Comparison of ENCODE assay signal across 14 cellular contexts in genomic region chr1:31054349-31054748, GRCh38. TPM values are rescaled to one million over a fixed set of nuclear protein-coding genes. Genes with fewer than 3 reads are reported as not detected.
DNase-seq lines count a peak whose midpoint lies in the region; TF ChIP-seq lines count a peak whose summit lies in the region.
"Had no signal": no experiment of that assay in that cellular context is flagged by ENCODE, and none has a peak within 500 bp of the region (broad histone marks: within the 10 kb centered on the region; RNA-seq: fewer than 3 reads in every experiment).

No MANE protein-coding gene starts in this region.

- H3K4me3 Mint-ChIP-seq in MCF 10A (ENCODE audit: unreplicated experiment), result no peak overlapping the region
- peak overlapping the region; percentile 13 for H3K4me3 Mint-ChIP-seq in activated T-helper 1 cell treated with anti-CD3 and anti-CD28 coated beads, Interleukin-12 subunit alpha, Interleukin-12 subunit beta, Interleukin-2, Interleukin-4 antibody, amounts not matched to agents 30 ng/mL and 10 ng/mL and 1 ng/mL, durations not matched to agents 14 hours and 24 hours and 36 hours
- H3K4me3 Mint-ChIP-seq: H9 had no signal

- no peak overlapping the region for H3K27ac Mint-ChIP-seq in MCF 10A (ENCODE audit: low read depth, unreplicated experiment)
- H3K27ac Mint-ChIP-seq in activated T-helper 1 cell treated with anti-CD3 and anti-CD28 coated beads, Interleukin-12 subunit alpha, Interleukin-12 subunit beta, Interleukin-2, Interleukin-4 antibody, amounts not matched to agents 30 ng/mL and 10 ng/mL and 1 ng/mL, durations not matched to agents 14 hours and 24 hours and 36 hours, result peak overlapping the region; percentile 89

- no peaks in the 10 kb centered on the region for H3K27me3 Mint-ChIP-seq in MCF 10A (ENCODE audit: insufficient read depth, unreplicated experiment)
- H3K27me3 Mint-ChIP-seq in activated T-helper 1 cell treated with anti-CD3 and anti-CD28 coated beads, Interleukin-12 subunit alpha, Interleukin-12 subunit beta, Interleukin-2, Interleukin-4 antibody, amounts not matched to agents 30 ng/mL and 10 ng/mL and 1 ng/mL, durations not matched to agents 14 hours and 24 hours and 36 hours (ENCODE audit: insufficient read depth), result no peaks in the 10 kb centered on the region

- no peaks in the 10 kb centered on the region for H3K9me3 ChIP-seq in mammary epithelial cell (replicated peaks; ENCODE audit: insufficient read depth, low read length)

- BruUV-seq in mammary epithelial cell (replicated peaks; lab: Mats Ljungman, UMichigan), result no TSS peak
- no TSS peak for BruUV-seq in MCF 10A (replicated peaks; lab: Mats Ljungman, UMichigan)

- peaks cover 18% of the 10 kb centered on the region for H3K36me3 ChIP-seq in mammary epithelial cell (ENCODE audit: insufficient read depth, low read length)

- 33% methylated on average over 3 of the region's 3 CpGs for WGBS in mammary epithelial cell (ENCODE audit: low coverage, missing lambda C conversion rate)

- peaks cover 91% of the 10 kb centered on the region for H3K36me3 Mint-ChIP-seq in MCF 10A (ENCODE audit: insufficient read depth, unreplicated experiment)
- H3K36me3 Mint-ChIP-seq in activated T-helper 1 cell treated with anti-CD3 and anti-CD28 coated beads, Interleukin-12 subunit alpha, Interleukin-12 subunit beta, Interleukin-2, Interleukin-4 antibody, amounts not matched to agents 30 ng/mL and 10 ng/mL and 1 ng/mL, durations not matched to agents 14 hours and 24 hours and 36 hours (ENCODE audit: low read depth), result peaks cover 40% of the 10 kb centered on the region

- H3K4me1 ChIP-seq in mammary epithelial cell (ENCODE audit: insufficient read depth, low read length), result peaks cover 15% of the 10 kb centered on the region

- intact Hi-C loops in mammary epithelial cell (cut with micrococcal nuclease), result no loop called here
- intact Hi-C loops in MCF 10A (cut with micrococcal nuclease), result no loop called here
- intact Hi-C loops in activated T-helper 1 cell treated with anti-CD3 and anti-CD28 coated beads, Interleukin-12 subunit alpha, Interleukin-12 subunit beta, Interleukin-2, Interleukin-4 antibody, amounts not matched to agents 30 ng/mL and 10 ng/mL and 1 ng/mL, durations not matched to agents 14 hours and 24 hours and 36 hours (cut with micrococcal nuclease), result loop anchor here (1.0 to 2.0 kb wide), 4 partner anchors 11 to 101 kb away; partner anchors contain the start of gene PUM1

- H3K4me2 ChIP-seq in mammary epithelial cell (ENCODE audit: insufficient read depth, low read depth, low read length), result peak overlapping the region; percentile 45

- H3K9ac ChIP-seq in mammary epithelial cell (ENCODE audit: insufficient read depth, low read length), result no peak overlapping the region

- dilution Hi-C loops in mammary epithelial cell (cut with HindIII; ENCODE audit: low sequenced_read_pairs), result no loop called here

- DNase-seq in mammary epithelial cell (no peak), MCF 10A (ENCODE audit: unreplicated experiment) (no peak), iris pigment epithelial cell (ENCODE audit: low read depth) (peak; percentile 33), stromal cell of bone marrow (ENCODE audit: low read depth) (peak; percentile 44), RWPE1 (ENCODE audit: low spot score) (no peak), SKM-1 treated with dmso at 0.1 percent for 144 hours (lab: John Stamatoyannopoulos, UW; ENCODE audit: unreplicated experiment) (no peak), NCI-H1417 treated with DMSO at 0.1 percent for 48 hours (lab: John Stamatoyannopoulos, UW) (no peak)
- no peak for DNase-seq in activated T-helper 1 cell treated with anti-CD3 and anti-CD28 coated beads, Interleukin-12 subunit alpha, Interleukin-12 subunit beta, Interleukin-2, Interleukin-4 antibody, amounts not matched to agents 30 ng/mL and 10 ng/mL and 1 ng/mL, durations not matched to agents 14 hours and 24 hours and 36 hours (ENCODE audit: low spot score)
- DNase-seq: DMS79, H9, midbrain, NCI-H1092, NCI-H446 treated with DMSO at 0.1 percent for 48 hours had no signal

- peaks cover 16% of the 10 kb centered on the region for H3K4me1 Mint-ChIP-seq in MCF 10A (ENCODE audit: insufficient read depth, unreplicated experiment)
- peaks cover 43% of the 10 kb centered on the region for H3K4me1 Mint-ChIP-seq in activated T-helper 1 cell treated with anti-CD3 and anti-CD28 coated beads, Interleukin-12 subunit alpha, Interleukin-12 subunit beta, Interleukin-2, Interleukin-4 antibody, amounts not matched to agents 30 ng/mL and 10 ng/mL and 1 ng/mL, durations not matched to agents 14 hours and 24 hours and 36 hours (ENCODE audit: low read depth)

- POLR2A ChIA-PET in MCF 10A (lab: Yijun Ruan, JAX) (interaction anchor here (0.7 kb wide), 1 partner anchor 1644 kb away, joined by 3 read pairs; no protein-coding TSS in a partner anchor), RWPE1 (lab: Yijun Ruan, JAX; ENCODE audit: low non-redundant PET) (no interaction called here)

- H3K9me3 Mint-ChIP-seq in MCF 10A (ENCODE audit: unreplicated experiment), result no peaks in the 10 kb centered on the region
- H3K9me3 Mint-ChIP-seq in activated T-helper 1 cell treated with anti-CD3 and anti-CD28 coated beads, Interleukin-12 subunit alpha, Interleukin-12 subunit beta, Interleukin-2, Interleukin-4 antibody, amounts not matched to agents 30 ng/mL and 10 ng/mL and 1 ng/mL, durations not matched to agents 14 hours and 24 hours and 36 hours, result no peaks in the 10 kb centered on the region
- H3K9me3 Mint-ChIP-seq: H9 had no signal

- in situ Hi-C loops in mammary epithelial cell (cut with MboI; ENCODE audit: low sequenced_read_pairs in 2 of 2), result no loop called here

- no peak overlapping the region for H3K4me3 ChIP-seq in mammary epithelial cell (replicated peaks in 1 of 3; ENCODE audit: insufficient read depth in 1 of 3, low read depth in 2 of 3, low read length in 3 of 3)
- H3K4me3 ChIP-seq: GM12878 had no signal

- H3K27ac ChIP-seq in mammary epithelial cell (ENCODE audit: insufficient read depth, low read depth, low read length) (no peak overlapping the region), RWPE1 (no peak overlapping the region)

- CTCF ChIA-PET in mammary epithelial cell (lab: Charles Lee; ENCODE audit: low non-redundant PET), result no interaction called here
- CTCF ChIA-PET in MCF 10A (lab: Yijun Ruan, JAX), result interaction anchor here (0.6 to 0.7 kb wide), 2 partner anchors 111 to 313 kb away, joined by 3 to 4 read pairs; no protein-coding TSS in a partner anchor
- CTCF ChIA-PET in RWPE1 (lab: Yijun Ruan, JAX), result no interaction called here

- TF ChIP-seq CTCF in mammary epithelial cell (conservative IDR thresholded peaks at IDR 0.05 in 1 of 2, IDR thresholded peaks at IDR 0.05 in 1 of 2; ENCODE audit: extremely low read depth in 1 of 2, insufficient read depth in 1 of 2, low read depth in 1 of 2, low read length in 2 of 2), result no peak
- no peak for TF ChIP-seq CTCF in MCF 10A (IDR thresholded peaks at IDR 0.05; ENCODE audit: unreplicated experiment)
- no peak for TF ChIP-seq CTCF in RWPE1 (conservative IDR thresholded peaks at IDR 0.05; ENCODE audit: low read depth)

- no peak overlapping the region for H2AFZ ChIP-seq in mammary epithelial cell (ENCODE audit: low read depth, low read length)

- H4K20me1 ChIP-seq in mammary epithelial cell (ENCODE audit: insufficient read depth, low read length), result peaks cover 22% of the 10 kb centered on the region

- H3K79me2 ChIP-seq in mammary epithelial cell (ENCODE audit: insufficient read depth, low read length), result peaks cover 100% of the 10 kb centered on the region

- H3K27me3 ChIP-seq in mammary epithelial cell (ENCODE audit: insufficient read depth, low read length), result no peaks in the 10 kb centered on the region

RNA-seq across cellular contexts. Expression of gene PUM1, which starts 11.2 kb away (rescaled TPM):
- total RNA-seq in mammary epithelial cell (100 to 1,000 TPM in 1 of 2 donors, 10 to 100 TPM in 1; 91.2 to 107 TPM), MCF 10A (2022) (107 and 110 TPM in 2 replicates)
- polyA plus RNA-seq in mammary epithelial cell, result 94.7 TPM
- 265 TPM for polyA minus RNA-seq in mammary epithelial cell
- total RNA-seq in activated T-helper 1 cell treated with anti-CD3 and anti-CD28 coated beads, Interleukin-12 subunit alpha, Interleukin-12 subunit beta, Interleukin-2, Interleukin-4 antibody, amounts not matched to agents 30 ng/mL and 10 ng/mL and 1 ng/mL, durations not matched to agents 14 hours and 24 hours and 36 hours, result 130 and 132 TPM in 2 replicates

Comparison
In these comparisons a context has a peak if more than half of its experiments do, and no peak if none do; other contexts are left out.
1. DNase-seq: peak in iris pigment epithelial cell (single experiment) and stromal cell of bone marrow (single experiment); none in mammary epithelial cell (single experiment), MCF 10A (single experiment), activated T-helper 1 cell treated with anti-CD3 and anti-CD28 coated beads, Interleukin-12 subunit alpha, Interleukin-12 subunit beta, Interleukin-2, Interleukin-4 antibody, amounts not matched to agents 30 ng/mL and 10 ng/mL and 1 ng/mL, durations not matched to agents 14 hours and 24 hours and 36 hours (single experiment), RWPE1 (single experiment), SKM-1 treated with dmso at 0.1 percent for 144 hours (single experiment) and NCI-H1417 treated with DMSO at 0.1 percent for 48 hours (single experiment).